ENCODE assay signal across 11 cellular contexts in genomic region chr10:110903280-110904278, GRCh38. TPM values are rescaled to one million over a fixed set of nuclear protein-coding genes. Genes with fewer than 3 reads are reported as not detected.
DNase-seq lines count a peak whose midpoint lies in the region; ATAC-seq, FAIRE-seq and TF ChIP-seq lines count a peak whose summit lies in the region.
"Had no signal": no experiment of that assay in that cellular context is flagged by ENCODE, and none has a peak within 500 bp of the region (broad histone marks: within the 10 kb centered on the region; RNA-seq: fewer than 3 reads in every experiment).

No MANE protein-coding gene starts in this region.

- peak overlapping the region; percentile 93 for H3K27ac Mint-ChIP-seq in activated CD4-positive, alpha-beta T cell treated with anti-CD3 and anti-CD28 coated beads for 36 hours
- H3K27ac Mint-ChIP-seq in activated naive CD4-positive, alpha-beta T cell treated with anti-CD3 and anti-CD28 coated beads, Interleukin-2, amount 50 U/mL, for 72 hours, result peak overlapping the region; percentile 77 to 81
- peak overlapping the region; percentile 56 for H3K27ac Mint-ChIP-seq in osteocyte (ENCODE audit: unreplicated experiment)

- no peak overlapping the region for H3K27ac ChIP-seq in mesendoderm (ENCODE audit: low read depth, low read length)
- H3K27ac ChIP-seq: brain microvascular endothelial cell had no signal

- H3K4me3 Mint-ChIP-seq in activated CD4-positive, alpha-beta T cell treated with anti-CD3 and anti-CD28 coated beads for 36 hours, result no peak overlapping the region
- H3K4me3 Mint-ChIP-seq in osteocyte (ENCODE audit: unreplicated experiment), result no peak overlapping the region

- no peak overlapping the region for H3K18ac ChIP-seq in mesendoderm (ENCODE audit: low read length)

- intact Hi-C loops in activated CD4-positive, alpha-beta T cell treated with anti-CD3 and anti-CD28 coated beads for 36 hours (cut with DNase I, micrococcal nuclease), result loop anchor here (1.0 to 5.0 kb wide), 3 partner anchors 15 to 89 kb away; partner anchors contain the start of genes BBIP1 (in 1 of the 2) and SHOC2 (in 1 of the 2)

- H2BK15ac ChIP-seq in mesendoderm (replicated peaks; ENCODE audit: low read depth), result no peak overlapping the region

- no peak overlapping the region for H4K8ac ChIP-seq in mesendoderm (ENCODE audit: low read depth, low read length)

- no peak overlapping the region for H2BK120ac ChIP-seq in mesendoderm (ENCODE audit: low read depth, low read length)

- no peak overlapping the region for H3K4me3 ChIP-seq in mesendoderm (ENCODE audit: low read length)

- POLR2A ChIA-PET in activated CD4-positive, alpha-beta T cell treated with anti-CD3 and anti-CD28 coated beads for 36 hours (lab: Charles Lee), result interaction anchor here (0.7 to 2.7 kb wide), 3 partner anchors 9 to 65 kb away, joined by 3 to 24 read pairs (median 3); partner anchors contain the start of genes BBIP1 and SHOC2

- CTCF ChIA-PET in activated CD4-positive, alpha-beta T cell treated with anti-CD3 and anti-CD28 coated beads for 36 hours (lab: Charles Lee), result interaction anchor here (1.0 to 5.0 kb wide), 5 partner anchors 9 to 293 kb away, joined by 3 to 21 read pairs (median 4); partner anchors contain the start of genes BBIP1 and SHOC2

- H4K5ac ChIP-seq in mesendoderm (ENCODE audit: low read length), result no peak overlapping the region

- H3K36me3 Mint-ChIP-seq in activated CD4-positive, alpha-beta T cell treated with anti-CD3 and anti-CD28 coated beads for 36 hours (ENCODE audit: low read depth), result peaks cover 36% of the 10 kb centered on the region
- peaks cover 0 to 15% of the 10 kb centered on the region in 2 donors for H3K36me3 Mint-ChIP-seq in activated naive CD4-positive, alpha-beta T cell treated with anti-CD3 and anti-CD28 coated beads, Interleukin-2, amount 50 U/mL, for 72 hours
- peaks cover 41% of the 10 kb centered on the region for H3K36me3 Mint-ChIP-seq in osteocyte (ENCODE audit: unreplicated experiment)

- no peak overlapping the region for H3K56ac ChIP-seq in mesendoderm (ENCODE audit: low read length)

- no peaks in the 10 kb centered on the region for H3K27me3 Mint-ChIP-seq in activated CD4-positive, alpha-beta T cell treated with anti-CD3 and anti-CD28 coated beads for 36 hours
- H3K27me3 Mint-ChIP-seq in osteocyte (ENCODE audit: unreplicated experiment), result no peaks in the 10 kb centered on the region

- no CpG with 5 or more reads among the region's 3 CpGs for WGBS in mesendoderm (ENCODE audit: extremely low coverage, insufficient coverage, low lambda C conversion rate)

- no peak overlapping the region for H3K4me2 ChIP-seq in mesendoderm (ENCODE audit: low read length)

- peak; percentile 54 for DNase-seq in activated CD4-positive, alpha-beta T cell treated with anti-CD3 and anti-CD28 coated beads for 36 hours
- no peak for DNase-seq in activated CD4-positive, alpha-beta T cell treated with anti-CD3 and anti-CD28 coated beads for 4 hours
- DNase-seq in activated naive CD4-positive, alpha-beta T cell treated with anti-CD3 and anti-CD28 coated beads, Interleukin-2, amount 50 U/mL, for 72 hours (ENCODE audit: low spot score in 2 of 2), result peak in 1 of 2 donors; percentile 41
- no peak for DNase-seq in osteocyte (ENCODE audit: extremely low spot score, unreplicated experiment)
- DNase-seq in frontal cortex (ENCODE audit: low spot score in 2 of 2), result no peak
- no peak for DNase-seq in amniotic stem cell (lab: John Stamatoyannopoulos, UW)
- DNase-seq in mesendoderm, result no peak
- DNase-seq: 8988T, brain microvascular endothelial cell, NCI-H2029 had no signal

- TF ChIP-seq CTCF in osteocyte (IDR thresholded peaks at IDR 0.05), result no peak

- H3K27me3 ChIP-seq in mesendoderm (ENCODE audit: insufficient read depth, low read length, poor library complexity), result no peaks in the 10 kb centered on the region
- H3K27me3 ChIP-seq: brain microvascular endothelial cell had no signal

- H2AK5ac ChIP-seq in mesendoderm (ENCODE audit: low read length), result no peak overlapping the region

- H3K4ac ChIP-seq in mesendoderm (ENCODE audit: low read depth, low read length), result no peak overlapping the region

- no peak overlapping the region for H2BK5ac ChIP-seq in mesendoderm (ENCODE audit: low read length)

- no peak overlapping the region for H3K9ac ChIP-seq in mesendoderm (ENCODE audit: low read length)

- ATAC-seq in activated CD4-positive, alpha-beta T cell treated with anti-CD3 and anti-CD28 coated beads for 36 hours, result peak; percentile 89
- ATAC-seq in HG02852 (IDR thresholded peaks at IDR 0.05; ENCODE audit: unreplicated experiment), result peak; percentile 71
- ATAC-seq in activated naive CD4-positive, alpha-beta T cell treated with anti-CD3 and anti-CD28 coated beads, Interleukin-2, amount 50 U/mL, for 72 hours, result peak; percentile 90 to 94

- H3K4me1 ChIP-seq in mesendoderm (ENCODE audit: control insufficient read depth, low read depth, low read length), result no peaks in the 10 kb centered on the region

- H3K4me1 Mint-ChIP-seq in activated CD4-positive, alpha-beta T cell treated with anti-CD3 and anti-CD28 coated beads for 36 hours, result peaks cover 42% of the 10 kb centered on the region
- peaks cover 16% of the 10 kb centered on the region for H3K4me1 Mint-ChIP-seq in osteocyte (ENCODE audit: unreplicated experiment)

- no peaks in the 10 kb centered on the region for H3K79me2 ChIP-seq in mesendoderm (ENCODE audit: control insufficient read depth, insufficient read depth, low read length)

- no peak overlapping the region for H3K23ac ChIP-seq in mesendoderm (ENCODE audit: low read length)

- no peak for FAIRE-seq in frontal cortex (lab: Jason Lieb, UNC)

- no peaks in the 10 kb centered on the region for H3K36me3 ChIP-seq in mesendoderm (ENCODE audit: control insufficient read depth, insufficient read depth, low read length)

- no peaks in the 10 kb centered on the region for H3K9me3 Mint-ChIP-seq in activated CD4-positive, alpha-beta T cell treated with anti-CD3 and anti-CD28 coated beads for 36 hours (ENCODE audit: low read depth)
- no peaks in the 10 kb centered on the region for H3K9me3 Mint-ChIP-seq in activated naive CD4-positive, alpha-beta T cell treated with anti-CD3 and anti-CD28 coated beads, Interleukin-2, amount 50 U/mL, for 72 hours
- H3K9me3 Mint-ChIP-seq in osteocyte (ENCODE audit: unreplicated experiment), result no peaks in the 10 kb centered on the region

- no peaks in the 10 kb centered on the region for H3K79me1 ChIP-seq in mesendoderm (ENCODE audit: low read length)

RNA-seq across cellular contexts. Expression of gene BBIP1, which starts 15.4 kb away (rescaled TPM):
- 10 to 100 TPM; 34.3 to 48.8 TPM for total RNA-seq in activated CD4-positive, alpha-beta T cell treated with anti-CD3 and anti-CD28 coated beads for 36 hours
- 10 to 100 TPM; 32.1 to 51.8 TPM for total RNA-seq in activated naive CD4-positive, alpha-beta T cell treated with anti-CD3 and anti-CD28 coated beads, Interleukin-2, amount 50 U/mL, for 72 hours
- total RNA-seq in osteocyte, result 35.2 and 39.5 TPM in 2 replicates
- total RNA-seq in frontal cortex, result 67.3 TPM
- polyA plus RNA-seq in mesendoderm (2013, experiment 1 of 2), result 22.2 TPM
- polyA plus RNA-seq in mesendoderm (2013, experiment 2 of 2), result 22.0 TPM

RNA-seq across cellular contexts. Expression of gene SHOC2, which starts 15.8 kb away (rescaled TPM):
- 10 to 100 TPM; 31.3 to 40.4 TPM for total RNA-seq in activated CD4-positive, alpha-beta T cell treated with anti-CD3 and anti-CD28 coated beads for 36 hours
- total RNA-seq in activated naive CD4-positive, alpha-beta T cell treated with anti-CD3 and anti-CD28 coated beads, Interleukin-2, amount 50 U/mL, for 72 hours, result 10 to 100 TPM; 33.7 to 35.9 TPM
- total RNA-seq in osteocyte (55.3 and 60.8 TPM in 2 replicates), frontal cortex (188 TPM)
- polyA plus RNA-seq in mesendoderm (2013, experiment 1 of 2), result 23.7 TPM
- 22.6 TPM for polyA plus RNA-seq in mesendoderm (2013, experiment 2 of 2)

RNA-seq across cellular contexts. Expression of gene PDCD4, which starts 31.9 kb away (rescaled TPM):
- total RNA-seq in activated CD4-positive, alpha-beta T cell treated with anti-CD3 and anti-CD28 coated beads for 36 hours, result 100 to 1,000 TPM in 1 of 2 experiments, 10 to 100 TPM in 1; 69.8 to 125 TPM
- 100 to 1,000 TPM in 1 of 2 donors, 10 to 100 TPM in 1; 94.9 to 159 TPM for total RNA-seq in activated naive CD4-positive, alpha-beta T cell treated with anti-CD3 and anti-CD28 coated beads, Interleukin-2, amount 50 U/mL, for 72 hours
- 106 TPM in 2 replicates for total RNA-seq in osteocyte
- 46.9 TPM for total RNA-seq in frontal cortex
- polyA plus RNA-seq in mesendoderm (2013, experiment 1 of 2), result 9.4 TPM
- polyA plus RNA-seq in mesendoderm (2013, experiment 2 of 2), result 9.1 TPM
